ENCODE assay signal across 19 cellular contexts in genomic region chr9:97773723-97774122, GRCh38.
DNase-seq lines count a peak whose midpoint lies in the region; ATAC-seq, FAIRE-seq and TF ChIP-seq lines count a peak whose summit lies in the region.
"Had no signal": no experiment of that assay in that cellular context is flagged by ENCODE, and none has a peak within 500 bp of the region (broad histone marks: within the 10 kb centered on the region; RNA-seq: fewer than 3 reads in every experiment).

No MANE protein-coding gene starts in this region.

- DNase-seq in EH (ENCODE audit: low read depth) (peak; percentile 53), MG63 (peak; percentile 60), colonic mucosa (peak; percentile 66), keratinocyte (ENCODE audit: low read depth, low spot score) (no peak), medulla oblongata (ENCODE audit: extremely low spot score) (no peak), T-cell (no peak)
- DNase-seq in activated naive CD8-positive, alpha-beta T cell treated with anti-CD3 and anti-CD28 coated beads, Interleukin-2, amount 50 U/mL, for 24 hours, result no peak
- DNase-seq: activated T-cell treated with anti-CD3 and anti-CD28 coated beads for 4 hours; effector CD4-positive, alpha-beta T cell; left lung; NCI-H2081 treated with DMSO at 0.1 percent for 48 hours; NK-92 treated with Interleukin-12 subunit alpha and Interleukin-12 subunit beta, amount 100 ng/mL, for 24 hours; right lobe of liver; stimulated activated naive CD4-positive, alpha-beta T cell had no signal

- no peak overlapping the region for H3K4me3 Mint-ChIP-seq in activated naive CD8-positive, alpha-beta T cell treated with anti-CD3 and anti-CD28 coated beads, Interleukin-2, amount 50 U/mL, for 24 hours
- H3K4me3 Mint-ChIP-seq in T-cell, result no peak overlapping the region
- H3K4me3 Mint-ChIP-seq: nephron had no signal

- H3K9me3 ChIP-seq in MG63 (peaks cover 15% of the 10 kb centered on the region), colonic mucosa (no peaks in the 10 kb centered on the region), keratinocyte (ENCODE audit: control insufficient read depth, low read depth, low read length) (no peaks in the 10 kb centered on the region)

- H3K27me3 ChIP-seq in MG63, result no peaks in the 10 kb centered on the region
- H3K27me3 ChIP-seq in colonic mucosa, result no peaks in the 10 kb centered on the region
- H3K27me3 ChIP-seq in keratinocyte (ENCODE audit: control insufficient read depth, extremely low read depth, insufficient read depth, low read length), result no peaks in the 10 kb centered on the region
- H3K27me3 ChIP-seq: BLaER1, right lobe of liver had no signal

- no peaks in the 10 kb centered on the region for H3K79me2 ChIP-seq in keratinocyte (ENCODE audit: control insufficient read depth, insufficient read depth, low read length)

- intact Hi-C loops in colonic mucosa (cut with DNase I), result no loop called here

- H3K9me1 ChIP-seq in keratinocyte (ENCODE audit: control insufficient read depth, extremely low read depth, insufficient read depth, low read length), result no peaks in the 10 kb centered on the region

- no peak overlapping the region for H3K27ac Mint-ChIP-seq in activated naive CD8-positive, alpha-beta T cell treated with anti-CD3 and anti-CD28 coated beads, Interleukin-2, amount 50 U/mL, for 24 hours
- H3K27ac Mint-ChIP-seq in T-cell, result no peak overlapping the region
- H3K27ac Mint-ChIP-seq: nephron had no signal

- dilution Hi-C loops in keratinocyte (cut with MboI; ENCODE audit: extremely low pct_ligation_motif_present, low sequenced_read_pairs), result no loop called here

- H3K27me3 Mint-ChIP-seq in activated naive CD8-positive, alpha-beta T cell treated with anti-CD3 and anti-CD28 coated beads, Interleukin-2, amount 50 U/mL, for 24 hours, result peaks cover 17% of the 10 kb centered on the region
- H3K27me3 Mint-ChIP-seq in T-cell, result peaks cover 30 to 37% of the 10 kb centered on the region in 2 donors

- H3K9ac ChIP-seq in colonic mucosa (ENCODE audit: low read depth in 2 of 2, low read length in 2 of 2), result no peak overlapping the region
- no peak overlapping the region for H3K9ac ChIP-seq in keratinocyte (ENCODE audit: control insufficient read depth, extremely low read depth, insufficient read depth, low read length)
- H3K9ac ChIP-seq: BLaER1 had no signal

- H3K9me3 Mint-ChIP-seq in activated naive CD8-positive, alpha-beta T cell treated with anti-CD3 and anti-CD28 coated beads, Interleukin-2, amount 50 U/mL, for 24 hours, result peaks cover 13% of the 10 kb centered on the region
- H3K9me3 Mint-ChIP-seq in T-cell, result peaks cover 4 to 12% (median 6%) of the 10 kb centered on the region in 3 donors

- H3K4me1 ChIP-seq in colonic mucosa, result peaks cover 6% of the 10 kb centered on the region
- H3K4me1 ChIP-seq in keratinocyte (ENCODE audit: control insufficient read depth, extremely low read depth, insufficient read depth, low read length), result peaks cover 24% of the 10 kb centered on the region
- H3K4me1 ChIP-seq: BLaER1, left lung, right lobe of liver had no signal

- H3K4me1 Mint-ChIP-seq in activated naive CD8-positive, alpha-beta T cell treated with anti-CD3 and anti-CD28 coated beads, Interleukin-2, amount 50 U/mL, for 24 hours, result no peaks in the 10 kb centered on the region
- H3K4me1 Mint-ChIP-seq in T-cell, result no peaks in the 10 kb centered on the region
- H3K4me1 Mint-ChIP-seq: nephron had no signal

- H3K27ac ChIP-seq in colonic mucosa, result no peak overlapping the region
- no peak overlapping the region for H3K27ac ChIP-seq in keratinocyte (ENCODE audit: control insufficient read depth, insufficient read depth, low read length)
- H3K27ac ChIP-seq: BLaER1, left lung, right lobe of liver, SK-N-MC had no signal

- H3K4me3 ChIP-seq in MG63 (no peak overlapping the region), colonic mucosa (no peak overlapping the region), keratinocyte (ENCODE audit: control insufficient read depth in 2 of 3, extremely low read depth in 1 of 3, insufficient read depth in 2 of 3, low read depth in 1 of 3, low read length in 3 of 3) (no peak overlapping the region)
- H3K4me3 ChIP-seq: BLaER1, left lung, right lobe of liver, SK-N-MC had no signal

- no peak for FAIRE-seq in keratinocyte (lab: Jason Lieb, UNC)

- CTCF ChIA-PET in T-cell (lab: Charles Lee), result no interaction called here

- no peak for ATAC-seq in activated naive CD8-positive, alpha-beta T cell treated with anti-CD3 and anti-CD28 coated beads, Interleukin-2, amount 50 U/mL, for 24 hours
- ATAC-seq in T-cell (replicated peaks in 1 of 4), result no peak
- no peak for ATAC-seq in GM18868 (IDR thresholded peaks at IDR 0.05; ENCODE audit: unreplicated experiment)
- ATAC-seq: activated CD4-positive, CD25-positive, alpha-beta regulatory T cell treated with anti-CD3 and anti-CD28 coated beads, Interleukin-2, amount 50 U/mL, for 24 hours; left lung; right lobe of liver had no signal

- TF ChIP-seq CTCF in colonic mucosa (IDR thresholded peaks at IDR 0.05) (no peak), keratinocyte (optimal IDR thresholded peaks at IDR 0.05 in 1 of 3, IDR thresholded peaks at IDR 0.05 in 1 of 3, conservative IDR thresholded peaks at IDR 0.05 in 1 of 3; ENCODE audit: extremely low read depth in 1 of 3, insufficient read depth in 2 of 3, low read length in 3 of 3) (no peak)

- H3K36me3 Mint-ChIP-seq in activated naive CD8-positive, alpha-beta T cell treated with anti-CD3 and anti-CD28 coated beads, Interleukin-2, amount 50 U/mL, for 24 hours (ENCODE audit: low read depth), result peaks cover 3% of the 10 kb centered on the region
- peaks cover under 1% of the 10 kb centered on the region for H3K36me3 Mint-ChIP-seq in T-cell

- POLR2A ChIA-PET in T-cell (lab: Charles Lee), result no interaction called here

- H3K4me2 ChIP-seq in keratinocyte (ENCODE audit: control insufficient read depth, extremely low read depth, insufficient read depth, low read depth, low read length), result peak overlapping the region; percentile 63
- H3K4me2 ChIP-seq: BLaER1 had no signal

- no peaks in the 10 kb centered on the region for H4K20me1 ChIP-seq in keratinocyte (ENCODE audit: control insufficient read depth, extremely low read depth, insufficient read depth, low read length)
- H4K20me1 ChIP-seq: BLaER1 had no signal

- no peak overlapping the region for H2AFZ ChIP-seq in keratinocyte (ENCODE audit: control insufficient read depth, low read length)

- H3K36me3 ChIP-seq in MG63 (no peaks in the 10 kb centered on the region), colonic mucosa (no peaks in the 10 kb centered on the region), keratinocyte (ENCODE audit: control insufficient read depth in 2 of 2, extremely low read depth in 1 of 2, insufficient read depth in 2 of 2, low read length in 2 of 2) (no peaks in the 10 kb centered on the region)
- H3K36me3 ChIP-seq: BLaER1, left lung, right lobe of liver had no signal

Comparison
In these comparisons a context has a peak if more than half of its experiments do, and no peak if none do; other contexts are left out.
1. DNase-seq: peak in EH (single experiment), MG63 (single experiment) and colonic mucosa (single experiment); none in keratinocyte (single experiment), medulla oblongata (single experiment), activated naive CD8-positive, alpha-beta T cell treated with anti-CD3 and anti-CD28 coated beads, Interleukin-2, amount 50 U/mL, for 24 hours (single experiment) and T-cell (0 of 34).